ENCODE assay signal across 26 cellular contexts in genomic region chr16:85600078-85600477, GRCh38. TPM values are rescaled to one million over a fixed set of nuclear protein-coding genes. Genes with fewer than 3 reads are reported as not detected.
A peak's percentile ranks its signal among the peaks of the same experiment; 100 is the strongest.
DNase-seq lines count a peak whose midpoint lies in the region; ATAC-seq, FAIRE-seq and TF ChIP-seq lines count a peak whose summit lies in the region.
"Had no signal": no experiment of that assay in that cellular context is flagged by ENCODE, and none has a peak within 500 bp of the region (broad histone marks: within the 10 kb centered on the region; RNA-seq: fewer than 3 reads in every experiment).

No MANE protein-coding gene starts in this region.

- peaks cover 7% of the 10 kb centered on the region; the same call in 1 of the 2 replicates for H3K4me1 ChIP-seq in IMR-90 (ENCODE audit: control insufficient read depth, insufficient read depth, low read length)
- H3K4me1 ChIP-seq in H1 (replicated peaks in 1 of 4; ENCODE audit: control insufficient read depth in 3 of 4, insufficient read depth in 4 of 4, low read length in 3 of 4), result peaks cover 0 to 44% (median 32%) of the 10 kb centered on the region in 4 experiments; a peak in 6 of 7 replicates

- no peak overlapping the region; the same call in 1 of the 2 replicates for H3K23ac ChIP-seq in IMR-90 (ENCODE audit: low read depth, low read length)
- no peak overlapping the region for H3K23ac ChIP-seq in H1 (ENCODE audit: insufficient read length)

- H3K4me3 ChIP-seq in IMR-90 (ENCODE audit: insufficient read depth, low read depth, low read length) (no peak overlapping the region), H1 (ENCODE audit: extremely low read depth in 1 of 4, insufficient read depth in 2 of 4, low read depth in 3 of 4, low read length in 4 of 4) (no peak overlapping the region)
- H3K4me3 ChIP-seq: lung, smooth muscle cell, uterus had no signal

- H3K36me3 Mint-ChIP-seq in stimulated activated effector memory CD8-positive, alpha-beta T cell treated with anti-CD3 and anti-CD28 coated beads, Interleukin-12 subunit alpha, Interleukin-12 subunit beta, amount 100 ng/mL, for 72 hours, result peaks cover 5% of the 10 kb centered on the region
- H3K36me3 Mint-ChIP-seq in activated CD8-positive, alpha-beta T cell treated with anti-CD3 and anti-CD28 coated beads, Interleukin-2, amount 10 ng/mL, durations not matched to agents 7 days and 5 days (ENCODE audit: low read depth), result peaks cover 3% of the 10 kb centered on the region
- no peaks in the 10 kb centered on the region for H3K36me3 Mint-ChIP-seq in activated CD8-positive, alpha-beta memory T cell treated with anti-CD3 and anti-CD28 coated beads, Interleukin-2, amount 10 ng/mL, durations not matched to agents 7 days and 5 days

- no peak overlapping the region for H3K4me3 Mint-ChIP-seq in stimulated activated effector memory CD8-positive, alpha-beta T cell treated with anti-CD3 and anti-CD28 coated beads, Interleukin-12 subunit alpha, Interleukin-12 subunit beta, amount 100 ng/mL, for 72 hours
- H3K4me3 Mint-ChIP-seq in activated CD8-positive, alpha-beta T cell treated with anti-CD3 and anti-CD28 coated beads, Interleukin-2, amount 10 ng/mL, durations not matched to agents 7 days and 5 days, result no peak overlapping the region
- H3K4me3 Mint-ChIP-seq in activated CD8-positive, alpha-beta memory T cell treated with anti-CD3 and anti-CD28 coated beads, Interleukin-2, amount 10 ng/mL, durations not matched to agents 7 days and 5 days, result no peak overlapping the region
- H3K4me3 Mint-ChIP-seq: activated naive CD8-positive, alpha-beta T cell treated with anti-CD3 and anti-CD28 coated beads, Interleukin-2, amount 10 ng/mL, durations not matched to agents 7 days and 5 days; CD4-positive, CD25-positive, alpha-beta regulatory T cell had no signal

- H4K5ac ChIP-seq in IMR-90 (ENCODE audit: low read depth, low read length), result no peak overlapping the region
- H4K5ac ChIP-seq in H1 (ENCODE audit: insufficient read length, low read depth, low read length), result no peak overlapping the region

- H3K18ac ChIP-seq in IMR-90 (ENCODE audit: low read depth, low read length) (no peak overlapping the region), H1 (ENCODE audit: extremely low read depth, low read length) (peak overlapping the region; percentile 48)

- H4K91ac ChIP-seq in IMR-90 (ENCODE audit: insufficient read depth, low read depth, low read length) (peak overlapping the region; percentile 21), H1 (replicated peaks; ENCODE audit: insufficient read length, low read length) (peak overlapping the region; percentile 25)

- no peak for TF ChIP-seq POLR2A in IMR-90 (IDR thresholded peaks at IDR 0.05; ENCODE audit: low read depth, low read length)
- no peak for TF ChIP-seq POLR2A in H1 (IDR thresholded peaks at IDR 0.05; ENCODE audit: control extremely low read depth in 1 of 2, low read depth in 2 of 2, low read length in 2 of 2)

- TF ChIP-seq RAD21 in IMR-90 (IDR thresholded peaks at IDR 0.05; ENCODE audit: low read length) (no peak), H1 (IDR thresholded peaks at IDR 0.05 in 1 of 2, conservative IDR thresholded peaks at IDR 0.05 in 1 of 2; ENCODE audit: low read depth in 2 of 2, low read length in 2 of 2) (no peak)

- CTCF ChIA-PET in IMR-90 (lab: Yijun Ruan, JAX) (no interaction called here), H1 (lab: Charles Lee; ENCODE audit: partially characterized antibody) (interaction anchor here (0.7 to 5.5 kb wide), 16 partner anchors 10 to 324 kb away, joined by 3 to 26 read pairs (median 4); no protein-coding TSS in a partner anchor)
- CTCF ChIA-PET in activated CD8-positive, alpha-beta T cell treated with anti-CD3 and anti-CD28 coated beads, Interleukin-2, amount 10 ng/mL, durations not matched to agents 7 days and 5 days (lab: Charles Lee), result no interaction called here
- CTCF ChIA-PET in activated CD8-positive, alpha-beta memory T cell treated with anti-CD3 and anti-CD28 coated beads, Interleukin-2, amount 10 ng/mL, durations not matched to agents 7 days and 5 days (lab: Charles Lee), result interaction anchor here (1.5 kb wide), 1 partner anchor 11 kb away, joined by 4 read pairs; no protein-coding TSS in a partner anchor

- H3K4me1 Mint-ChIP-seq in stimulated activated effector memory CD8-positive, alpha-beta T cell treated with anti-CD3 and anti-CD28 coated beads, Interleukin-12 subunit alpha, Interleukin-12 subunit beta, amount 100 ng/mL, for 72 hours, result peaks cover 51% of the 10 kb centered on the region
- H3K4me1 Mint-ChIP-seq in activated CD8-positive, alpha-beta T cell treated with anti-CD3 and anti-CD28 coated beads, Interleukin-2, amount 10 ng/mL, durations not matched to agents 7 days and 5 days (ENCODE audit: low read depth), result no peaks in the 10 kb centered on the region
- no peaks in the 10 kb centered on the region for H3K4me1 Mint-ChIP-seq in activated CD8-positive, alpha-beta memory T cell treated with anti-CD3 and anti-CD28 coated beads, Interleukin-2, amount 10 ng/mL, durations not matched to agents 7 days and 5 days

- DNase-seq in COLO668 (lab: John Stamatoyannopoulos, UW; ENCODE audit: unreplicated experiment), result peak; percentile 12
- DNase-seq in IMR-90, result no peak
- no peak for DNase-seq in H1 (ENCODE audit: low read depth in 1 of 2, low spot score in 2 of 2)
- DNase-seq in stimulated activated effector memory CD8-positive, alpha-beta T cell treated with anti-CD3 and anti-CD28 coated beads, Interleukin-12 subunit alpha, Interleukin-12 subunit beta, amount 100 ng/mL, for 72 hours (ENCODE audit: low spot score in 2 of 2), result no peak
- no peak for DNase-seq in activated CD8-positive, alpha-beta T cell treated with anti-CD3 and anti-CD28 coated beads, Interleukin-2, amount 10 ng/mL, durations not matched to agents 7 days and 5 days
- DNase-seq in activated CD8-positive, alpha-beta memory T cell treated with anti-CD3 and anti-CD28 coated beads, Interleukin-2, amount 10 ng/mL, durations not matched to agents 7 days and 5 days, result no peak
- DNase-seq in NCI-H146 (lab: John Stamatoyannopoulos, UW), result no peak
- DNase-seq: activated CD4-positive, alpha-beta T cell treated with anti-CD3 and anti-CD28 coated beads, Interleukin-2, amount 50 U/mL, for 4 hours; activated effector memory CD4-positive, alpha-beta T cell treated with Interleukin-2 at 50 U/mL for 16 hours; activated naive CD8-positive, alpha-beta T cell treated with anti-CD3 and anti-CD28 coated beads, Interleukin-2, amount 10 ng/mL, durations not matched to agents 7 days and 5 days; CD4-positive, CD25-positive, alpha-beta regulatory T cell; cerebellar nuclear complex; kidney; NCI-H1105; NCI-H2029; NCI-H226; NCI-H748 treated with DMSO at 0.1 percent for 48 hours; occipital lobe; retina; stimulated activated CD4-positive, alpha-beta T cell treated with anti-CD3 and anti-CD28 coated beads, Interleukin-2, amount 100 ng/mL, for 24 hours; uterus had no signal

- POLR2A ChIA-PET in IMR-90 (lab: Charles Lee; ENCODE audit: unreplicated experiment), result no interaction called here
- POLR2A ChIA-PET in H1 (lab: Charles Lee; ENCODE audit: partially characterized antibody), result interaction anchor here (1.1 to 6.0 kb wide), 7 partner anchors 9 to 50 kb away, joined by 4 to 28 read pairs (median 5); no protein-coding TSS in a partner anchor
- POLR2A ChIA-PET in activated CD8-positive, alpha-beta T cell treated with anti-CD3 and anti-CD28 coated beads, Interleukin-2, amount 10 ng/mL, durations not matched to agents 7 days and 5 days (lab: Charles Lee), result no interaction called here

- TF ChIP-seq EP300 in H1 (IDR thresholded peaks at IDR 0.05; ENCODE audit: borderline replicate concordance in 1 of 2, low read depth in 2 of 2, low read length in 2 of 2), result no peak

- no peak overlapping the region for H3K14ac ChIP-seq in IMR-90 (replicated peaks; ENCODE audit: low read depth, low read length)
- no peak overlapping the region for H3K14ac ChIP-seq in H1 (ENCODE audit: insufficient read length)

- H2BK15ac ChIP-seq in IMR-90 (ENCODE audit: low read depth, low read length) (no peak overlapping the region), H1 (ENCODE audit: low read length) (peak overlapping the region; percentile 95; the same call in 1 of the 2 replicates)

- dilution Hi-C loops in IMR-90 (cut with HindIII; ENCODE audit: low sequenced_read_pairs, unreplicated experiment), result no loop called here

- H3K4ac ChIP-seq in IMR-90 (ENCODE audit: low read depth, low read length) (peak overlapping the region; percentile 46), H1 (replicated peaks; ENCODE audit: insufficient read length, low read depth, low read length) (peak overlapping the region; percentile 19)

- H3K27me3 ChIP-seq in IMR-90 (ENCODE audit: control insufficient read depth, insufficient read depth, low read length) (no peaks in the 10 kb centered on the region), H1 (replicated peaks in 1 of 4; ENCODE audit: control insufficient read depth in 3 of 4, extremely low read depth in 1 of 4, insufficient read depth in 3 of 4, low read length in 3 of 4) (no peaks in the 10 kb centered on the region)
- H3K27me3 ChIP-seq: uterus had no signal

- H2AK5ac ChIP-seq in IMR-90 (ENCODE audit: low read depth, low read length) (peak overlapping the region; percentile 43; the same call in 1 of the 2 replicates), H1 (ENCODE audit: low read depth, low read length) (peak overlapping the region; percentile 65; the same call in 1 of the 2 replicates)

- H3K27ac ChIP-seq in IMR-90 (ENCODE audit: insufficient read depth, low read length), result no peak overlapping the region
- no peak overlapping the region for H3K27ac ChIP-seq in H1 (ENCODE audit: low read depth, low read length)

- no peak for FAIRE-seq in H1 (lab: Jason Lieb, UNC)
- FAIRE-seq: astrocyte, GM18507, kidney had no signal

- peak overlapping the region; percentile 83 for H3K27ac Mint-ChIP-seq in stimulated activated effector memory CD8-positive, alpha-beta T cell treated with anti-CD3 and anti-CD28 coated beads, Interleukin-12 subunit alpha, Interleukin-12 subunit beta, amount 100 ng/mL, for 72 hours
- no peak overlapping the region for H3K27ac Mint-ChIP-seq in activated CD8-positive, alpha-beta T cell treated with anti-CD3 and anti-CD28 coated beads, Interleukin-2, amount 10 ng/mL, durations not matched to agents 7 days and 5 days
- H3K27ac Mint-ChIP-seq in activated CD8-positive, alpha-beta memory T cell treated with anti-CD3 and anti-CD28 coated beads, Interleukin-2, amount 10 ng/mL, durations not matched to agents 7 days and 5 days, result no peak overlapping the region
- H3K27ac Mint-ChIP-seq: activated naive CD8-positive, alpha-beta T cell treated with anti-CD3 and anti-CD28 coated beads, Interleukin-2, amount 10 ng/mL, durations not matched to agents 7 days and 5 days had no signal

- no TSS peak for BruUV-seq in IMR-90 (replicated peaks; lab: Mats Ljungman, UMichigan)

- peaks cover 0 to 27% of the 10 kb centered on the region in 2 experiments; a peak in 2 of 4 replicates for H3K79me2 ChIP-seq in H1 (ENCODE audit: control insufficient read depth in 1 of 2, insufficient read depth in 2 of 2, low read length in 2 of 2)

- H3K9ac ChIP-seq in IMR-90 (ENCODE audit: low read depth, low read length), result no peak overlapping the region
- H3K9ac ChIP-seq in H1 (replicated peaks in 1 of 4; ENCODE audit: extremely low read depth in 1 of 4, low read depth in 3 of 4, low read length in 3 of 4), result no peak overlapping the region

- H2BK20ac ChIP-seq in IMR-90 (ENCODE audit: low read depth, low read length), result no peak overlapping the region
- peak overlapping the region; percentile 86; the same call in 1 of the 2 replicates for H2BK20ac ChIP-seq in H1 (ENCODE audit: low read length)

- H3K9me1 ChIP-seq in IMR-90 (ENCODE audit: insufficient read depth, low read length), result peaks cover 12% of the 10 kb centered on the region

- H2BK5ac ChIP-seq in IMR-90 (ENCODE audit: low read depth, low read length, poor library complexity, severe bottlenecking) (no peak overlapping the region), H1 (ENCODE audit: low read depth, low read length) (peak overlapping the region; percentile 66; the same call in 1 of the 2 replicates)

- peaks cover 1% of the 10 kb centered on the region; the same call in 1 of the 2 replicates for H3K23me2 ChIP-seq in H1 (ENCODE audit: low read depth, low read length)

- ATAC-seq in IMR-90 (ENCODE audit: low read depth), result no peak
- no peak for ATAC-seq in stimulated activated effector memory CD8-positive, alpha-beta T cell treated with anti-CD3 and anti-CD28 coated beads, Interleukin-12 subunit alpha, Interleukin-12 subunit beta, amount 100 ng/mL, for 72 hours
- ATAC-seq in activated CD8-positive, alpha-beta T cell treated with anti-CD3 and anti-CD28 coated beads, Interleukin-2, amount 10 ng/mL, durations not matched to agents 7 days and 5 days, result no peak
- ATAC-seq in activated CD8-positive, alpha-beta memory T cell treated with anti-CD3 and anti-CD28 coated beads, Interleukin-2, amount 10 ng/mL, durations not matched to agents 7 days and 5 days, result no peak
- ATAC-seq: Right ventricle myocardium inferior had no signal

- H2BK120ac ChIP-seq in IMR-90 (ENCODE audit: low read depth, low read length) (no peak overlapping the region), H1 (replicated peaks; ENCODE audit: low read depth, low read length) (no peak overlapping the region)

- H4K8ac ChIP-seq in IMR-90 (ENCODE audit: low read depth in 2 of 2, low read length in 2 of 2) (no peak overlapping the region), H1 (ENCODE audit: extremely low read depth, insufficient read depth, low read length) (no peak overlapping the region)

- peaks cover 85% of the 10 kb centered on the region for H4K20me1 ChIP-seq in IMR-90 (ENCODE audit: insufficient read depth, low read length)
- peaks cover 0 to 1% of the 10 kb centered on the region in 2 experiments for H4K20me1 ChIP-seq in H1 (replicated peaks in 1 of 2; ENCODE audit: control insufficient read depth in 1 of 2, insufficient read depth in 2 of 2, low read length in 2 of 2)

- H2AFZ ChIP-seq in IMR-90 (replicated peaks; ENCODE audit: low read length, poor library complexity) (no peak overlapping the region), H1 (ENCODE audit: low read length) (no peak overlapping the region)

- H3K9me3 Mint-ChIP-seq in stimulated activated effector memory CD8-positive, alpha-beta T cell treated with anti-CD3 and anti-CD28 coated beads, Interleukin-12 subunit alpha, Interleukin-12 subunit beta, amount 100 ng/mL, for 72 hours, result no peaks in the 10 kb centered on the region
- H3K9me3 Mint-ChIP-seq in activated CD8-positive, alpha-beta T cell treated with anti-CD3 and anti-CD28 coated beads, Interleukin-2, amount 10 ng/mL, durations not matched to agents 7 days and 5 days (ENCODE audit: insufficient read depth), result no peaks in the 10 kb centered on the region
- no peaks in the 10 kb centered on the region for H3K9me3 Mint-ChIP-seq in activated CD8-positive, alpha-beta memory T cell treated with anti-CD3 and anti-CD28 coated beads, Interleukin-2, amount 10 ng/mL, durations not matched to agents 7 days and 5 days (ENCODE audit: low read depth)
- H3K9me3 Mint-ChIP-seq: activated naive CD8-positive, alpha-beta T cell treated with anti-CD3 and anti-CD28 coated beads, Interleukin-2, amount 10 ng/mL, durations not matched to agents 7 days and 5 days; CD4-positive, CD25-positive, alpha-beta regulatory T cell had no signal

- in situ Hi-C loops in IMR-90 (cut with MboI; ENCODE audit: low sequenced_read_pairs), result no loop called here

- 86% methylated on average over 4 of the region's 10 CpGs; no CpG with 5 or more reads in 1 of the 2 experiments for WGBS in IMR-90 (ENCODE audit: extremely low coverage in 2 of 2, insufficient read length in 1 of 2), 2 experiments
- WGBS in H1 (ENCODE audit: extremely low coverage in 1 of 2, insufficient coverage in 1 of 2, insufficient read length in 1 of 2, insufficient replicate concordance in 2 of 2, low coverage in 1 of 2, low lambda C conversion rate in 2 of 2, missing lambda C conversion rate in 1 of 2), 2 experiments, result 69% methylated on average over 8 of the region's 10 CpGs; no CpG with 5 or more reads in 1 of the 2 experiments

- H3K79me1 ChIP-seq in IMR-90 (ENCODE audit: low read depth in 1 of 2, low read length in 2 of 2) (peaks cover 22 to 57% of the 10 kb centered on the region in 2 experiments; a peak in 3 of 4 replicates), H1 (ENCODE audit: low read depth, low read length) (peaks cover 4% of the 10 kb centered on the region)

- peak overlapping the region; percentile 62 for H2AK9ac ChIP-seq in IMR-90 (replicated peaks; ENCODE audit: low read depth, low read length, poor library complexity)

- no peaks in the 10 kb centered on the region for H3K27me3 Mint-ChIP-seq in activated CD8-positive, alpha-beta T cell treated with anti-CD3 and anti-CD28 coated beads, Interleukin-2, amount 10 ng/mL, durations not matched to agents 7 days and 5 days (ENCODE audit: low read depth)
- H3K27me3 Mint-ChIP-seq in activated CD8-positive, alpha-beta memory T cell treated with anti-CD3 and anti-CD28 coated beads, Interleukin-2, amount 10 ng/mL, durations not matched to agents 7 days and 5 days, result no peaks in the 10 kb centered on the region
- H3K27me3 Mint-ChIP-seq: activated naive CD8-positive, alpha-beta T cell treated with anti-CD3 and anti-CD28 coated beads, Interleukin-2, amount 10 ng/mL, durations not matched to agents 7 days and 5 days; CD4-positive, CD25-positive, alpha-beta regulatory T cell had no signal

- peak overlapping the region; percentile 75 for H2BK12ac ChIP-seq in H1 (ENCODE audit: low read depth, low read length)

- no peak for TF ChIP-seq CTCF in IMR-90 (conservative IDR thresholded peaks at IDR 0.05; ENCODE audit: low read depth, low read length)
- no peak for TF ChIP-seq CTCF in H1 (IDR thresholded peaks at IDR 0.05; ENCODE audit: control extremely low read depth in 1 of 3, insufficient read depth in 1 of 3, low read depth in 1 of 3, low read length in 3 of 3)

- H3K36me3 ChIP-seq in IMR-90 (ENCODE audit: control insufficient read depth, insufficient read depth, low read length) (no peaks in the 10 kb centered on the region), H1 (ENCODE audit: control insufficient read depth in 2 of 4, insufficient read depth in 4 of 4, low read length in 3 of 4) (no peaks in the 10 kb centered on the region; a peak in 1 of 8 replicates)
- H3K36me3 ChIP-seq: uterus had no signal

- H3K9me3 ChIP-seq in IMR-90 (ENCODE audit: control insufficient read depth, insufficient read depth, low read length), result no peaks in the 10 kb centered on the region
- no peaks in the 10 kb centered on the region for H3K9me3 ChIP-seq in H1 (ENCODE audit: insufficient read depth in 2 of 2, low read depth in 1 of 2, low read length in 1 of 2)
- H3K9me3 ChIP-seq: uterus had no signal

- no peak overlapping the region for H3K56ac ChIP-seq in IMR-90 (ENCODE audit: extremely low read depth, insufficient read depth, low read length)
- H3K56ac ChIP-seq in H1 (replicated peaks; ENCODE audit: insufficient read length, low read depth, low read length), result no peak overlapping the region

- H3K4me2 ChIP-seq in IMR-90 (ENCODE audit: low read depth, low read length) (no peak overlapping the region), H1 (ENCODE audit: insufficient read depth in 1 of 2, low read depth in 2 of 2, low read length in 2 of 2) (no peak overlapping the region)
- H3K4me2 ChIP-seq: smooth muscle cell had no signal

- intact Hi-C loops in IMR-90 (cut with micrococcal nuclease), result no loop called here

RNA-seq across cellular contexts. Expression of gene GSE1, which starts 13.0 kb away (rescaled TPM):
- total RNA-seq in IMR-90 (2012; rRNA removed), result 9.4 and 14.9 TPM in 2 replicates
- 25.5 and 30.8 TPM in 2 replicates for polyA plus RNA-seq in IMR-90 (2012; rRNA removed)
- 17.0 and 25.6 TPM in 2 replicates for polyA plus RNA-seq in IMR-90 (2012; cell fraction: cytosol; rRNA removed)
- polyA plus RNA-seq in IMR-90 (2012; cell fraction: nucleus; rRNA removed; ENCODE audit: low replicate concordance), result 79.5 and 93.9 TPM in 2 replicates
- 65.6 and 66.2 TPM in 2 replicates for total RNA-seq in H1 (2021; fragmentation: NEBNext Ultra II Directional; extraction: Animal tissue kit (Norgen Biotek cat#: 25700))
- 26.0 and 40.0 TPM in 2 replicates for polyA plus RNA-seq in H1 (2011; rRNA removed)
- polyA plus RNA-seq in H1 (2011; cell fraction: cytosol; rRNA removed), result 26.5 TPM
- polyA plus RNA-seq in H1 (2011; cell fraction: nucleus; rRNA removed), result 123 TPM
- 42.4 to 51.0 TPM (median 44.8 TPM) in 4 replicates for polyA plus RNA-seq in H1 (2012, experiment 1 of 2)
- 18.4 TPM for polyA plus RNA-seq in H1 (2012, experiment 2 of 2)
- 30.0 TPM for polyA plus RNA-seq in H1 (2013, experiment 1 of 2)
- 30.1 TPM for polyA plus RNA-seq in H1 (2013, experiment 2 of 2)
- 35.8 and 37.6 TPM in 2 replicates for polyA minus RNA-seq in H1 (2011; rRNA and poly(A)+ RNA removed)
- polyA minus RNA-seq in H1 (2011; cell fraction: cytosol; rRNA and poly(A)+ RNA removed), result 76.6 TPM
- polyA minus RNA-seq in H1 (2011; cell fraction: nucleus; rRNA and poly(A)+ RNA removed), result 93.7 TPM
- total RNA-seq in activated CD8-positive, alpha-beta T cell treated with anti-CD3 and anti-CD28 coated beads, Interleukin-2, amount 10 ng/mL, durations not matched to agents 7 days and 5 days, result 10 to 100 TPM; 48.9 to 51.4 TPM
- total RNA-seq in activated CD8-positive, alpha-beta memory T cell treated with anti-CD3 and anti-CD28 coated beads, Interleukin-2, amount 10 ng/mL, durations not matched to agents 7 days and 5 days, result 10 to 100 TPM; 43.1 to 55.1 TPM

Comparison
In these comparisons a context has a peak if more than half of its experiments do, and no peak if none do; other contexts are left out.
1. CTCF ChIA-PET loops: an anchor here in H1 (0.7 to 5.5 kb wide) and activated CD8-positive, alpha-beta memory T cell treated with anti-CD3 and anti-CD28 coated beads, Interleukin-2, amount 10 ng/mL, durations not matched to agents 7 days and 5 days (1.5 kb wide); none called in IMR-90 and activated CD8-positive, alpha-beta T cell treated with anti-CD3 and anti-CD28 coated beads, Interleukin-2, amount 10 ng/mL, durations not matched to agents 7 days and 5 days.